Comparison of ENCODE assay signal across 8 cellular contexts in genomic region chr16:3717235-3718018, GRCh38.
DNase-seq lines count a peak whose midpoint lies in the region; ATAC-seq and TF ChIP-seq lines count a peak whose summit lies in the region.

Gene TRAP1, minus strand, starts transcription at chr16:3717524. Its CDS starts 16 bp downstream, at chr16:3717508.

- peak; percentile 79 for ATAC-seq in GM21360 (IDR thresholded peaks at IDR 0.05; ENCODE audit: unreplicated experiment)

- H3K4me3 ChIP-seq in mucosa of stomach (ENCODE audit: low read length): peak within 1 kb of the TSS; percentile 74

- peaks cover 30% of the 10 kb centered on the region for H3K4me1 ChIP-seq in mucosa of stomach (ENCODE audit: control insufficient read depth, insufficient read depth, low read length)

- DNase-seq in COR-L47 (lab: John Stamatoyannopoulos, UW) (peak; percentile 83), HUDEP-2 (lab: John Stamatoyannopoulos, UW; ENCODE audit: unreplicated experiment in 76 of 76) (peak in 74 of 76 experiments; percentile 12 to 92 (median 78)), OCI-M1 (lab: John Stamatoyannopoulos, UW) (peak; percentile 87), erythroblast (lab: John Stamatoyannopoulos, UW) (peak; percentile 92 to 96)
- peak; percentile 95 for DNase-seq in activated T-cell treated with anti-CD3 and anti-CD28 coated beads, Interleukin-2, amount 50 U/mL, for 1 hour
- peak; percentile 81 to 88 for DNase-seq in stimulated activated CD8-positive, alpha-beta memory T cell treated with anti-CD3 and anti-CD28 coated beads, Interleukin-4, amount 100 ng/mL, for 4 hours (ENCODE audit: low read depth in 2 of 2, low spot score in 1 of 2)

- peak within 1 kb of the TSS; percentile 88 for H3K9ac ChIP-seq in mucosa of stomach (ENCODE audit: low read length)

- peak; percentile 89 for TF ChIP-seq POLR2A in erythroblast (IDR thresholded peaks at IDR 0.05; ENCODE audit: low read length)

- H3K27me3 ChIP-seq in mucosa of stomach (ENCODE audit: control insufficient read depth, insufficient read depth, low read length): no peaks in the 10 kb centered on the region

- no peaks in the 10 kb centered on the region for H3K36me3 ChIP-seq in mucosa of stomach (ENCODE audit: control insufficient read depth, insufficient read depth, low read length)

- H3K9me3 ChIP-seq in mucosa of stomach (ENCODE audit: control insufficient read depth, low read length): no peaks in the 10 kb centered on the region

Comparison
In these comparisons a context has a peak if more than half of its experiments do, and no peak if none do; other contexts are left out.
1. Peak in every context shown above with its lines: DNase-seq, ATAC-seq and H3K4me3 ChIP-seq.